8 cellular contexts compared by ENCODE assay signal in genomic region chr12:56104109-56104814, GRCh38. TPM values are rescaled to one million over a fixed set of nuclear protein-coding genes. Genes with fewer than 3 reads are reported as not detected.
DNase-seq lines count a peak whose midpoint lies in the region; ATAC-seq and TF ChIP-seq lines count a peak whose summit lies in the region.

Gene PA2G4, plus strand, starts transcription at chr12:56104559. Its CDS starts 179 bp downstream, at chr12:56104738.

- TF ChIP-seq POLR2A in GM19193 (IDR thresholded peaks at IDR 0.05; ENCODE audit: extremely low read depth, insufficient read depth, insufficient read length) = peak; percentile 94

- H3K27me3 ChIP-seq in kidney epithelial cell (ENCODE audit: control insufficient read depth, insufficient read depth, low read length) = no peaks in the 10 kb centered on the region

- H3K36me3 Mint-ChIP-seq in chondrocyte (ENCODE audit: low read depth) = peaks cover 5% of the 10 kb centered on the region

- no peaks in the 10 kb centered on the region for H3K9me3 Mint-ChIP-seq in chondrocyte (ENCODE audit: low read depth)

- H3K4me3 Mint-ChIP-seq in chondrocyte (ENCODE audit: unreplicated experiment) = peak within 1 kb of the TSS; percentile 99

- TF ChIP-seq CTCF in chondrocyte (IDR thresholded peaks at IDR 0.05) (no peak), kidney epithelial cell (IDR thresholded peaks at IDR 0.05; ENCODE audit: insufficient read depth, low read length, poor library complexity, severe bottlenecking) (no peak)

- H3K36me3 ChIP-seq in kidney epithelial cell (ENCODE audit: control insufficient read depth, insufficient read depth, low read length) = no peaks in the 10 kb centered on the region

- H3K27me3 Mint-ChIP-seq in chondrocyte (ENCODE audit: low read depth) = no peaks in the 10 kb centered on the region

- DNase-seq in AML-193 (lab: John Stamatoyannopoulos, UW) (peak; percentile 96 to 97), NCI-H510A treated with DMSO at 0.1 percent for 48 hours (lab: John Stamatoyannopoulos, UW) (peak; percentile 100), chondrocyte (ENCODE audit: low spot score) (peak; percentile 99), kidney epithelial cell (ENCODE audit: low read depth) (peak; percentile 98)
- DNase-seq in activated CD4-positive, alpha-beta T cell treated with anti-CD3 and anti-CD28 coated beads for 24 hours (ENCODE audit: low read depth in 2 of 2) = peak; percentile 98
- peak; percentile 97 to 99 for DNase-seq in stimulated activated CD4-positive, alpha-beta T cell treated with anti-CD3 and anti-CD28 coated beads, Interleukin-15, amount 100 ng/mL, for 48 hours (ENCODE audit: low read depth in 2 of 2)

- peaks cover 27% of the 10 kb centered on the region for H3K4me1 Mint-ChIP-seq in chondrocyte (ENCODE audit: low read depth)

- peak within 1 kb of the TSS; percentile 76 for H3K4me3 ChIP-seq in kidney epithelial cell (ENCODE audit: low read depth, low read length)

- peak; percentile 95 for ATAC-seq in HG03439 (IDR thresholded peaks at IDR 0.05; ENCODE audit: unreplicated experiment)

- peak within 1 kb of the TSS; percentile 94 for H3K27ac Mint-ChIP-seq in chondrocyte (ENCODE audit: unreplicated experiment)

RNA-seq across cellular contexts. Expression of gene PA2G4, which starts in this region (rescaled TPM):
- total RNA-seq in chondrocyte (59.8 to 87.1 TPM (median 65.1 TPM) in 3 replicates), kidney epithelial cell (149 and 179 TPM in 2 replicates)

Comparison
In these comparisons a context has a peak if more than half of its experiments do, and no peak if none do; other contexts are left out.
1. Peak in every context shown above with its lines: DNase-seq, ATAC-seq and H3K4me3 ChIP-seq.